In the genomic region with DNA sequence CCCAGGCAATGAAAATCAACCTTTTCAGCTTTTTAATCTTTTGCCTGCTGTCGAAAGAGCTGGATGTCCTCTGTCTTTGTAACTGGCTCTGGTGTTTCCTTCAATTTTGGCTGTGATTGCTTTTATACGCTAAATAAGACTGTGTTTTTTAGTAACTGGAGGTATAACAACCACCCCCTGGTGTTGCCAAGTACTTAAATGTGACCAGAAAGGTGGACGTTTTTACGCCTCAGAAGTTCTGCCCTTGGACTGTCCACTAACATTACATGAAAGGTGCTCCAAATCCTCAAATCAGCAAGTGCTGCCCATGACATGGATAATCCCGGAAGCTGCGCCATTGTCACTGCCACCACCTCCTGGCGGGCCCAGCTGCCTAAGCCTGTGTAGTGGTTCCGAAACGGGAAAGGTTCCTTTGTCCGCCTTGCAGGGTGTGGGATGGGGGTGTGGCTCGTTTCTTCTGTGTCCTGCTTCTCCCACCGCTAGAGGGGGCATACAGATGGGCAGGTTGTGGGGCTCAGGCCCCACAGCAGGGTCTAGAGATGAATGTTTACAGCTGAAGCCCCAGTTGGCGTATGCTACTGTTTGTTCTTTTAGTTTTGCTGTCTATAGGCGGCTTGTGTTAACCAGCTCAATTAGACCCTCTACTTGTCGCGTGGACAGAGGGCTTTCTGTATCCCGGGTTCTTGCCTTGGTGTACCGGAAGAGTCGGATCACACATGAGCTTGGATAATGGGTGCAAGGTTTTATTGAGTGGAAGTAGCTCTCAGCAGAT, we compare ENCODE assay signal across 1 cellular context.
TF ChIP-seq lines count a peak whose summit lies in the region.

No MANE protein-coding gene starts in this region.

TF ChIP-seq in HepG2, 621 proteins besides CTCF, POLR2A, EP300 and RAD21 (continued from another document):
- TF ChIP-seq, protein P1, sequence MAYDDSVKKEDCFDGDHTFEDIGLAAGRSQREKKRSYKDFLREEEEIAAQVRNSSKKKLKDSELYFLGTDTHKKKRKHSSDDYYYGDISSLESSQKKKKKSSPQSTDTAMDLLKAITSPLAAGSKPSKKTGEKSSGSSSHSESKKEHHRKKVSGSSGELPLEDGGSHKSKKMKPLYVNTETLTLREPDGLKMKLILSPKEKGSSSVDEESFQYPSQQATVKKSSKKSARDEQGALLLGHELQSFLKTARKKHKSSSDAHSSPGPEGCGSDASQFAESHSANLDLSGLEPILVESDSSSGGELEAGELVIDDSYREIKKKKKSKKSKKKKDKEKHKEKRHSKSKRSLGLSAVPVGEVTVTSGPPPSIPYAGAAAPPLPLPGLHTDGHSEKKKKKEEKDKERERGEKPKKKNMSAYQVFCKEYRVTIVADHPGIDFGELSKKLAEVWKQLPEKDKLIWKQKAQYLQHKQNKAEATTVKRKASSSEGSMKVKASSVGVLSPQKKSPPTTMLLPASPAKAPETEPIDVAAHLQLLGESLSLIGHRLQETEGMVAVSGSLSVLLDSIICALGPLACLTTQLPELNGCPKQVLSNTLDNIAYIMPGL (CRISPR knock-in tag; IDR thresholded peaks at IDR 0.05; ENCODE audit: borderline replicate concordance in 1 of 2, low read depth in 1 of 2), result 0 out of 4 replicates have a peak, but pooled peaks of 1 of the 2 experiments have one; percentile 15
- TF ChIP-seq, protein P2, sequence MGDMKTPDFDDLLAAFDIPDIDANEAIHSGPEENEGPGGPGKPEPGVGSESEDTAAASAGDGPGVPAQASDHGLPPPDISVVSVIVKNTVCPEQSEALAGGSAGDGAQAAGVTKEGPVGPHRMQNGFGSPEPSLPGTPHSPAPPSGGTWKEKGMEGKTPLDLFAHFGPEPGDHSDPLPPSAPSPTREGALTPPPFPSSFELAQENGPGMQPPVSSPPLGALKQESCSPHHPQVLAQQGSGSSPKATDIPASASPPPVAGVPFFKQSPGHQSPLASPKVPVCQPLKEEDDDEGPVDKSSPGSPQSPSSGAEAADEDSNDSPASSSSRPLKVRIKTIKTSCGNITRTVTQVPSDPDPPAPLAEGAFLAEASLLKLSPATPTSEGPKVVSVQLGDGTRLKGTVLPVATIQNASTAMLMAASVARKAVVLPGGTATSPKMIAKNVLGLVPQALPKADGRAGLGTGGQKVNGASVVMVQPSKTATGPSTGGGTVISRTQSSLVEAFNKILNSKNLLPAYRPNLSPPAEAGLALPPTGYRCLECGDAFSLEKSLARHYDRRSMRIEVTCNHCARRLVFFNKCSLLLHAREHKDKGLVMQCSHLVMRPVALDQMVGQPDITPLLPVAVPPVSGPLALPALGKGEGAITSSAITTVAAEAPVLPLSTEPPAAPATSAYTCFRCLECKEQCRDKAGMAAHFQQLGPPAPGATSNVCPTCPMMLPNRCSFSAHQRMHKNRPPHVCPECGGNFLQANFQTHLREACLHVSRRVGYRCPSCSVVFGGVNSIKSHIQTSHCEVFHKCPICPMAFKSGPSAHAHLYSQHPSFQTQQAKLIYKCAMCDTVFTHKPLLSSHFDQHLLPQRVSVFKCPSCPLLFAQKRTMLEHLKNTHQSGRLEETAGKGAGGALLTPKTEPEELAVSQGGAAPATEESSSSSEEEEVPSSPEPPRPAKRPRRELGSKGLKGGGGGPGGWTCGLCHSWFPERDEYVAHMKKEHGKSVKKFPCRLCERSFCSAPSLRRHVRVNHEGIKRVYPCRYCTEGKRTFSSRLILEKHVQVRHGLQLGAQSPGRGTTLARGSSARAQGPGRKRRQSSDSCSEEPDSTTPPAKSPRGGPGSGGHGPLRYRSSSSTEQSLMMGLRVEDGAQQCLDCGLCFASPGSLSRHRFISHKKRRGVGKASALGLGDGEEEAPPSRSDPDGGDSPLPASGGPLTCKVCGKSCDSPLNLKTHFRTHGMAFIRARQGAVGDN (CRISPR knock-in tag; IDR thresholded peaks at IDR 0.05), result no peak
- no peak for TF ChIP-seq NR2F1 (CRISPR knock-in tag; IDR thresholded peaks at IDR 0.05)
- TF ChIP-seq ZNF652 (CRISPR knock-in tag; IDR thresholded peaks at IDR 0.05; ENCODE audit: borderline replicate concordance, low read depth), result no peak
- TF ChIP-seq, protein P3, sequence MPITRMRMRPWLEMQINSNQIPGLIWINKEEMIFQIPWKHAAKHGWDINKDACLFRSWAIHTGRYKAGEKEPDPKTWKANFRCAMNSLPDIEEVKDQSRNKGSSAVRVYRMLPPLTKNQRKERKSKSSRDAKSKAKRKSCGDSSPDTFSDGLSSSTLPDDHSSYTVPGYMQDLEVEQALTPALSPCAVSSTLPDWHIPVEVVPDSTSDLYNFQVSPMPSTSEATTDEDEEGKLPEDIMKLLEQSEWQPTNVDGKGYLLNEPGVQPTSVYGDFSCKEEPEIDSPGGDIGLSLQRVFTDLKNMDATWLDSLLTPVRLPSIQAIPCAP (CRISPR knock-in tag; IDR thresholded peaks at IDR 0.05; ENCODE audit: low read depth), result no peak
- TF ChIP-seq SP2 (CRISPR knock-in tag; IDR thresholded peaks at IDR 0.05), result no peak
- 0 out of 2 replicates have a peak, but pooled peaks have one; percentile 22 for TF ChIP-seq MAZ (IDR thresholded peaks at IDR 0.05; ENCODE audit: borderline replicate concordance, low read depth, low read length)
- TF ChIP-seq MAZ (CRISPR knock-in tag; IDR thresholded peaks at IDR 0.05; ENCODE audit: low read depth), result no peak
- no peak for TF ChIP-seq ZNF230 (CRISPR knock-in tag; IDR thresholded peaks at IDR 0.05)
- TF ChIP-seq, protein P4, sequence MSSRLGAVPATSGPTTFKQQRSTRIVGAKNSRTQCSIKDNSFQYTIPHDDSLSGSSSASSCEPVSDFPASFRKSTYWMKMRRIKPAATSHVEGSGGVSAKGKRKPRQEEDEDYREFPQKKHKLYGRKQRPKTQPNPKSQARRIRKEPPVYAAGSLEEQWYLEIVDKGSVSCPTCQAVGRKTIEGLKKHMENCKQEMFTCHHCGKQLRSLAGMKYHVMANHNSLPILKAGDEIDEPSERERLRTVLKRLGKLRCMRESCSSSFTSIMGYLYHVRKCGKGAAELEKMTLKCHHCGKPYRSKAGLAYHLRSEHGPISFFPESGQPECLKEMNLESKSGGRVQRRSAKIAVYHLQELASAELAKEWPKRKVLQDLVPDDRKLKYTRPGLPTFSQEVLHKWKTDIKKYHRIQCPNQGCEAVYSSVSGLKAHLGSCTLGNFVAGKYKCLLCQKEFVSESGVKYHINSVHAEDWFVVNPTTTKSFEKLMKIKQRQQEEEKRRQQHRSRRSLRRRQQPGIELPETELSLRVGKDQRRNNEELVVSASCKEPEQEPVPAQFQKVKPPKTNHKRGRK (CRISPR knock-in tag; IDR thresholded peaks at IDR 0.05), result no peak
- TF ChIP-seq, protein P5, sequence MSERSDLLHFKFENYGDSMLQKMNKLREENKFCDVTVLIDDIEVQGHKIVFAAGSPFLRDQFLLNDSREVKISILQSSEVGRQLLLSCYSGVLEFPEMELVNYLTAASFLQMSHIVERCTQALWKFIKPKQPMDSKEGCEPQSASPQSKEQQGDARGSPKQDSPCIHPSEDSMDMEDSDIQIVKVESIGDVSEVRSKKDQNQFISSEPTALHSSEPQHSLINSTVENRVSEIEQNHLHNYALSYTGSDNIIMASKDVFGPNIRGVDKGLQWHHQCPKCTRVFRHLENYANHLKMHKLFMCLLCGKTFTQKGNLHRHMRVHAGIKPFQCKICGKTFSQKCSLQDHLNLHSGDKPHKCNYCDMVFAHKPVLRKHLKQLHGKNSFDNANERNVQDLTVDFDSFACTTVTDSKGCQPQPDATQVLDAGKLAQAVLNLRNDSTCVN (CRISPR knock-in tag; IDR thresholded peaks at IDR 0.05; ENCODE audit: borderline replicate concordance), result no peak
- TF ChIP-seq STAG1 (CRISPR knock-in tag; IDR thresholded peaks at IDR 0.05), result peak; percentile 34; the same call in 1 of the 2 replicates
- TF ChIP-seq GABPB1 (CRISPR knock-in tag; IDR thresholded peaks at IDR 0.05), result 0 out of 2 replicates have a peak, but pooled peaks have one; percentile 22
